Comparison of ENCODE assay signal across 16 cellular contexts in genomic region chr9:36316629-36317317, GRCh38. TPM values are rescaled to one million over a fixed set of nuclear protein-coding genes. Genes with fewer than 3 reads are reported as not detected.
DNase-seq lines count a peak whose midpoint lies in the region; ATAC-seq, FAIRE-seq and TF ChIP-seq lines count a peak whose summit lies in the region.
"Had no signal": no experiment of that assay in that cellular context is flagged by ENCODE, and none has a peak within 500 bp of the region (broad histone marks: within the 10 kb centered on the region; RNA-seq: fewer than 3 reads in every experiment).

No MANE protein-coding gene starts in this region.

- TF ChIP-seq EP300 in HepG2 (IDR thresholded peaks at IDR 0.05; ENCODE audit: low read depth in 2 of 2, low read length in 2 of 2) (no peak), HepG2 (CRISPR knock-in tag; IDR thresholded peaks at IDR 0.05; ENCODE audit: borderline replicate concordance) (no peak)

- no peaks in the 10 kb centered on the region for H4K20me1 ChIP-seq in HepG2 (ENCODE audit: insufficient read depth, low read length)
- no peaks in the 10 kb centered on the region for H4K20me1 ChIP-seq in neural progenitor cell (ENCODE audit: low read depth)
- H4K20me1 ChIP-seq in Karpas-422 (ENCODE audit: insufficient read depth, low read depth, low read length): no peaks in the 10 kb centered on the region

- no peak overlapping the region for H3K4me3 Mint-ChIP-seq in neural progenitor cell
- H3K4me3 Mint-ChIP-seq: activated CD8-positive, alpha-beta memory T cell treated with anti-CD3 and anti-CD28 coated beads, Interleukin-2, amount 10 ng/mL, durations not matched to agents 7 days and 5 days; memory B cell had no signal

- no peaks in the 10 kb centered on the region for H3K9me3 ChIP-seq in HepG2 (ENCODE audit: low read length)
- no peaks in the 10 kb centered on the region for H3K9me3 ChIP-seq in right lobe of liver
- no peaks in the 10 kb centered on the region for H3K9me3 ChIP-seq in neural progenitor cell (ENCODE audit: low read depth)
- H3K9me3 ChIP-seq in Karpas-422 (ENCODE audit: low read length): no peaks in the 10 kb centered on the region
- no peaks in the 10 kb centered on the region for H3K9me3 ChIP-seq in uterus

- BruUV-seq in HepG2 (replicated peaks; lab: Mats Ljungman, UMichigan): no TSS peak

- CTCF ChIA-PET in HepG2 (lab: Yijun Ruan, JAX; ENCODE audit: low intra/inter-chr PET ratio, low total read pairs): no interaction called here

- TF ChIP-seq RAD21 in HepG2 (CRISPR knock-in tag; IDR thresholded peaks at IDR 0.05): no peak

- H3K79me2 ChIP-seq in HepG2 (ENCODE audit: insufficient read depth, low read length) (no peaks in the 10 kb centered on the region), neural progenitor cell (ENCODE audit: low read depth) (no peaks in the 10 kb centered on the region), Karpas-422 (ENCODE audit: low read length) (no peaks in the 10 kb centered on the region)

- peaks cover 6% of the 10 kb centered on the region for H3F3A ChIP-seq in neural progenitor cell (ENCODE audit: low read depth)

- H3K4me1 ChIP-seq in HepG2 (ENCODE audit: insufficient read depth, low read length) (peaks cover 65% of the 10 kb centered on the region), right lobe of liver (peaks cover 0 to 19% (median 0%) of the 10 kb centered on the region in 4 donors), neural progenitor cell (peaks cover 18% of the 10 kb centered on the region), Karpas-422 (ENCODE audit: low read length) (no peaks in the 10 kb centered on the region), uterus (no peaks in the 10 kb centered on the region)

- intact Hi-C loops in HepG2 (cut with micrococcal nuclease; ENCODE audit: unreplicated experiment) (no loop called here), right lobe of liver (cut with DNase I) (no loop called here), uterus (cut with DNase I; ENCODE audit: low total_unique reads) (no loop called here)

- H3K27ac ChIP-seq in HepG2 (ENCODE audit: extremely low read length, insufficient read depth, low read length) (no peak overlapping the region), right lobe of liver (no peak overlapping the region), neural progenitor cell (no peak overlapping the region), Karpas-422 (ENCODE audit: low read length) (no peak overlapping the region), uterus (no peak overlapping the region)

- WGBS in HepG2 (ENCODE audit: low lambda C conversion rate): 9% methylated on average over 11 of the region's 12 CpGs
- 52% methylated on average over 9 of the region's 12 CpGs for WGBS in right lobe of liver (ENCODE audit: insufficient coverage, low coverage, low lambda C conversion rate, missing lambda C conversion rate)

- H3K9me2 ChIP-seq in Karpas-422 (replicated peaks; ENCODE audit: insufficient read depth, low read length): no peaks in the 10 kb centered on the region

- POLR2A ChIA-PET in HepG2 (lab: Yijun Ruan, JAX): interaction anchor here (0.6 to 2.8 kb wide), 4 partner anchors 10 to 141 kb away, joined by 4 to 11 read pairs (median 5); partner anchors contain the start of genes CLTA and GNE

- in situ Hi-C loops in HepG2 (cut with HindIII; ENCODE audit: extremely low pct_ligation_motif_present, low pct_unique_long_range_greater_than_20kb): no loop called here

- H2AFZ ChIP-seq in HepG2 (ENCODE audit: low read length): no peak overlapping the region
- peak overlapping the region; percentile 42 for H2AFZ ChIP-seq in neural progenitor cell (replicated peaks)
- H2AFZ ChIP-seq in Karpas-422 (ENCODE audit: low read length): no peak overlapping the region

- peak; percentile 82 for DNase-seq in HepG2 (ENCODE audit: low spot score)
- DNase-seq in right lobe of liver: no peak
- peak; percentile 84 for DNase-seq in fibroblast of pulmonary artery (ENCODE audit: low read depth)
- DNase-seq in neural progenitor cell (ENCODE audit: low spot score): no peak
- DNase-seq in NCI-H1092 treated with DMSO at 0.1 percent for 48 hours (lab: John Stamatoyannopoulos, UW): no peak
- DNase-seq in Kasumi-1 (lab: John Stamatoyannopoulos, UW): no peak
- no peak for DNase-seq in Karpas-422
- no peak for DNase-seq in uterus
- DNase-seq: activated CD8-positive, alpha-beta memory T cell treated with anti-CD3 and anti-CD28 coated beads, Interleukin-2, amount 10 ng/mL, durations not matched to agents 7 days and 5 days; effector memory CD4-positive, alpha-beta T cell; MV-4-11; NCI-H526; SHP77 had no signal

- no peak overlapping the region for H3K27ac Mint-ChIP-seq in neural progenitor cell
- H3K27ac Mint-ChIP-seq: activated CD8-positive, alpha-beta memory T cell treated with anti-CD3 and anti-CD28 coated beads, Interleukin-2, amount 10 ng/mL, durations not matched to agents 7 days and 5 days; memory B cell had no signal

- peaks cover 2% of the 10 kb centered on the region for H3K9me3 Mint-ChIP-seq in neural progenitor cell

- ATAC-seq in HepG2: peak; percentile 69
- ATAC-seq in right lobe of liver: no peak
- ATAC-seq: activated CD8-positive, alpha-beta memory T cell treated with anti-CD3 and anti-CD28 coated beads, Interleukin-2, amount 10 ng/mL, durations not matched to agents 7 days and 5 days had no signal

- no peaks in the 10 kb centered on the region for H3K4me1 Mint-ChIP-seq in neural progenitor cell

- H3K36me3 Mint-ChIP-seq in neural progenitor cell: no peaks in the 10 kb centered on the region
- H3K36me3 Mint-ChIP-seq: activated CD8-positive, alpha-beta memory T cell treated with anti-CD3 and anti-CD28 coated beads, Interleukin-2, amount 10 ng/mL, durations not matched to agents 7 days and 5 days; memory B cell had no signal

- peak; percentile 57 for FAIRE-seq in HepG2 (lab: Jason Lieb, UNC)
- FAIRE-seq: TTC549 had no signal

- H3K4me3 ChIP-seq in HepG2 (replicated peaks in 1 of 3; ENCODE audit: insufficient read depth in 1 of 3, low read depth in 2 of 3, low read length in 3 of 3): peak overlapping the region in 2 of 3 experiments; percentile 22 to 67; a peak in 4 of 6 replicates
- no peak overlapping the region for H3K4me3 ChIP-seq in right lobe of liver
- no peak overlapping the region for H3K4me3 ChIP-seq in fibroblast of pulmonary artery (replicated peaks; ENCODE audit: low read depth, low read length)
- H3K4me3 ChIP-seq in neural progenitor cell: no peak overlapping the region
- H3K4me3 ChIP-seq in Karpas-422 (ENCODE audit: low read length): no peak overlapping the region
- H3K4me3 ChIP-seq in uterus: no peak overlapping the region
- H3K4me3 ChIP-seq: skin epidermis had no signal

- no peaks in the 10 kb centered on the region for H3K27me3 Mint-ChIP-seq in neural progenitor cell (ENCODE audit: insufficient read depth, low read depth)

- TF ChIP-seq CTCF in HepG2 (CRISPR knock-in tag; IDR thresholded peaks at IDR 0.05) (no peak), right lobe of liver (IDR thresholded peaks at IDR 0.05) (no peak), fibroblast of pulmonary artery (IDR thresholded peaks at IDR 0.05; ENCODE audit: low read length, missing control alignments) (no peak), neural progenitor cell (IDR thresholded peaks at IDR 0.05) (no peak), uterus (IDR thresholded peaks at IDR 0.05) (no peak)

- TF ChIP-seq POLR2A in HepG2 (IDR thresholded peaks at IDR 0.05; ENCODE audit: insufficient read depth in 1 of 2, low read depth in 2 of 2, low read length in 2 of 2) (no peak), right lobe of liver (IDR thresholded peaks at IDR 0.05) (no peak), uterus (IDR thresholded peaks at IDR 0.05) (no peak)

- H3K9ac ChIP-seq in HepG2 (ENCODE audit: insufficient read depth, low read depth, low read length) (no peak overlapping the region), neural progenitor cell (no peak overlapping the region), Karpas-422 (ENCODE audit: low read length) (no peak overlapping the region)

- H3K4me2 ChIP-seq in HepG2 (ENCODE audit: low read depth, low read length): peak overlapping the region; percentile 94
- H3K4me2 ChIP-seq in neural progenitor cell: no peak overlapping the region
- no peak overlapping the region for H3K4me2 ChIP-seq in Karpas-422 (ENCODE audit: low read depth, low read length, poor library complexity, severe bottlenecking)

- no peaks in the 10 kb centered on the region for H3K36me3 ChIP-seq in HepG2 (replicated peaks in 1 of 2; ENCODE audit: control insufficient read depth in 1 of 2, insufficient read depth in 2 of 2, low read length in 2 of 2)
- no peaks in the 10 kb centered on the region for H3K36me3 ChIP-seq in right lobe of liver
- no peaks in the 10 kb centered on the region for H3K36me3 ChIP-seq in neural progenitor cell
- H3K36me3 ChIP-seq in Karpas-422 (ENCODE audit: insufficient read depth, low read length): no peaks in the 10 kb centered on the region
- no peaks in the 10 kb centered on the region for H3K36me3 ChIP-seq in uterus

- H3K27me3 ChIP-seq in HepG2 (ENCODE audit: control insufficient read depth in 1 of 2, insufficient read depth in 2 of 2, low read length in 2 of 2) (no peaks in the 10 kb centered on the region), right lobe of liver (no peaks in the 10 kb centered on the region), neural progenitor cell (no peaks in the 10 kb centered on the region), Karpas-422 (ENCODE audit: low read length) (no peaks in the 10 kb centered on the region), uterus (no peaks in the 10 kb centered on the region)

RNA-seq across cellular contexts. Expression of gene GNE, which starts 58.5 kb away (rescaled TPM):
- total RNA-seq in HepG2 (2016; rRNA removed; fragmentation: Illumina TruSeq; extraction: Trizol): 24.1 and 38.8 TPM in 2 replicates
- total RNA-seq in HepG2 (2016; cell fraction: cytosol; rRNA removed; fragmentation: Illumina TruSeq; extraction: Trizol; ENCODE audit: low read depth): 4.5 and 5.6 TPM in 2 replicates
- 25.0 and 37.4 TPM in 2 replicates for total RNA-seq in HepG2 (2016; cell fraction: insoluble cytoplasmic fraction; rRNA removed; fragmentation: Illumina TruSeq; extraction: Trizol)
- total RNA-seq in HepG2 (2016; cell fraction: membrane; rRNA removed; fragmentation: Illumina TruSeq; extraction: Trizol): 7.5 and 7.7 TPM in 2 replicates
- total RNA-seq in HepG2 (2016; cell fraction: nucleus; rRNA removed; fragmentation: Illumina TruSeq; extraction: Trizol): 13.4 and 14.4 TPM in 2 replicates
- 15.9 and 16.1 TPM in 2 replicates for polyA plus RNA-seq in HepG2 (2011; rRNA removed)
- 15.4 and 20.4 TPM in 2 replicates for polyA plus RNA-seq in HepG2 (2011; cell fraction: cytosol; rRNA removed)
- 7.7 and 9.8 TPM in 2 replicates for polyA plus RNA-seq in HepG2 (2011; cell fraction: nucleus; rRNA removed)
- polyA plus RNA-seq in HepG2 (2012): 13.6 and 14.9 TPM in 2 replicates
- 0.58 and 0.62 TPM in 2 replicates for polyA plus RNA-seq in HepG2 (2016; cell fraction: cytosol; fragmentation: Illumina TruSeq; extraction: Trizol; ENCODE audit: low read depth)
- 27.2 and 28.0 TPM in 2 replicates for polyA plus RNA-seq in HepG2 (2016; cell fraction: insoluble cytoplasmic fraction; fragmentation: Illumina TruSeq; extraction: Trizol; ENCODE audit: low read depth)
- 2.4 and 2.7 TPM in 2 replicates for polyA plus RNA-seq in HepG2 (2016; cell fraction: membrane; fragmentation: Illumina TruSeq; extraction: Trizol; ENCODE audit: low read depth)
- 15.6 TPM in 2 replicates for polyA plus RNA-seq in HepG2 (2016; cell fraction: nucleus; fragmentation: Illumina TruSeq; extraction: Trizol; ENCODE audit: insufficient read depth, low read depth)
- polyA minus RNA-seq in HepG2 (2011; rRNA and poly(A)+ RNA removed; ENCODE audit: low replicate concordance): 51.9 and 55.1 TPM in 2 replicates
- polyA minus RNA-seq in HepG2 (2011; cell fraction: cytosol; rRNA and poly(A)+ RNA removed): 24.8 and 24.9 TPM in 2 replicates
- polyA minus RNA-seq in HepG2 (2011; cell fraction: nucleus; rRNA and poly(A)+ RNA removed): 16.0 and 19.8 TPM in 2 replicates
- total RNA-seq in right lobe of liver: 100 to 1,000 TPM in 2 of 6 experiments, 10 to 100 TPM in 4; 45.4 to 133 (median 76.5) TPM
- 25.2 and 26.8 TPM in 2 replicates for total RNA-seq in neural progenitor cell (ENCODE audit: low replicate concordance)
- 14.8 and 17.2 TPM in 2 replicates for total RNA-seq in Karpas-422 (2014; rRNA removed; shearing (Covaris generic); ENCODE audit: low replicate concordance)
- total RNA-seq in uterus: 10 to 100 TPM; 10.3 to 42.2 (median 30.0) TPM

Comparison
In these comparisons a context has a peak if more than half of its experiments do, and no peak if none do; other contexts are left out.
1. DNase-seq: peak in HepG2 (single experiment) and fibroblast of pulmonary artery (single experiment); none in right lobe of liver (0 of 3), neural progenitor cell (single experiment), NCI-H1092 treated with DMSO at 0.1 percent for 48 hours (single experiment), Kasumi-1 (0 of 2), Karpas-422 (single experiment) and uterus (0 of 2).
2. H3K4me3 ChIP-seq: peak in HepG2 (2 of 3); none in right lobe of liver (0 of 3), fibroblast of pulmonary artery (single experiment), neural progenitor cell (single experiment), Karpas-422 (single experiment) and uterus (0 of 2).